14 cellular contexts compared by ENCODE assay signal in genomic region chr2:197197808-197198409, GRCh38.
A peak's percentile ranks its signal among the peaks of the same experiment; 100 is the strongest.
DNase-seq lines count a peak whose midpoint lies in the region; TF ChIP-seq lines count a peak whose summit lies in the region.
"Had no signal": no experiment of that assay in that cellular context is flagged by ENCODE, and none has a peak within 500 bp of the region (broad histone marks: within the 10 kb centered on the region; RNA-seq: fewer than 3 reads in every experiment).

No MANE protein-coding gene starts in this region.

- H3K9me3 ChIP-seq in SU-DHL-6 (ENCODE audit: insufficient read depth, low read length): no peaks in the 10 kb centered on the region
- no peaks in the 10 kb centered on the region for H3K9me3 ChIP-seq in esophagus muscularis mucosa
- H3K9me3 ChIP-seq in suprapubic skin: no peaks in the 10 kb centered on the region

- H3K79me2 ChIP-seq in SU-DHL-6 (ENCODE audit: insufficient read depth, low read length): peaks cover 22% of the 10 kb centered on the region; the same call in 1 of the 2 replicates

- peak overlapping the region; percentile 84 for H3K4me2 ChIP-seq in SU-DHL-6 (ENCODE audit: low read depth, low read length, poor library complexity, severe bottlenecking)

- intact Hi-C loops in esophagus muscularis mucosa (cut with DNase I): no loop called here

- no peak overlapping the region for H2AFZ ChIP-seq in SU-DHL-6 (ENCODE audit: low read depth, low read length, severe bottlenecking)
- H2AFZ ChIP-seq: parathyroid adenoma had no signal

- H3K4me1 ChIP-seq in esophagus muscularis mucosa (peaks cover 5 to 70% (median 67%) of the 10 kb centered on the region in 4 donors), suprapubic skin (peaks cover 26% of the 10 kb centered on the region)

- no peaks in the 10 kb centered on the region for H3K9me2 ChIP-seq in SU-DHL-6 (replicated peaks; ENCODE audit: insufficient read depth, low read length)

- peak; percentile 23 for DNase-seq in activated CD4-positive, alpha-beta T cell treated with anti-CD3 and anti-CD28 coated beads, Interleukin-2, amount 50 U/mL, for 1 hour
- no peak for DNase-seq in activated CD4-positive, alpha-beta T cell treated with anti-CD3 and anti-CD28 coated beads for 4 hours
- DNase-seq in esophagus muscularis mucosa (ENCODE audit: extremely low spot score) (peak; percentile 21), suprapubic skin (ENCODE audit: low spot score in 2 of 2) (no peak), C1 segment of cervical spinal cord (lab: John Stamatoyannopoulos, UW) (no peak), H7 (no peak), NCI-H1417 (lab: John Stamatoyannopoulos, UW) (no peak)
- DNase-seq: activated CD8-positive, alpha-beta memory T cell treated with anti-CD3 and anti-CD28 coated beads, Interleukin-2, amount 50 U/mL, for 4 hours; cerebellar nuclear complex; HFFc6; kidney; NCI-H748 treated with DMSO at 0.1 percent for 48 hours had no signal

- H3K36me3 ChIP-seq in SU-DHL-6 (ENCODE audit: low read length) (no peaks in the 10 kb centered on the region), esophagus muscularis mucosa (no peaks in the 10 kb centered on the region), suprapubic skin (no peaks in the 10 kb centered on the region), H7 (replicated peaks; ENCODE audit: control insufficient read depth, insufficient read depth, low read length) (no peaks in the 10 kb centered on the region)

- peak overlapping the region; percentile 29 for H3K9ac ChIP-seq in SU-DHL-6 (ENCODE audit: low read length)
- H3K9ac ChIP-seq: parathyroid adenoma had no signal

- H3K27ac ChIP-seq in SU-DHL-6 (ENCODE audit: low read depth, low read length) (peak overlapping the region; percentile 73), esophagus muscularis mucosa (replicated peaks in 1 of 4) (peak overlapping the region in 2 of 4 donors; percentile 32 to 53), suprapubic skin (peak overlapping the region; percentile 8)
- H3K27ac ChIP-seq: parathyroid adenoma had no signal

- H3F3A ChIP-seq in SU-DHL-6 (ENCODE audit: insufficient read depth): peaks cover 43% of the 10 kb centered on the region; the same call in 1 of the 2 replicates

- peak overlapping the region; percentile 41 for H3K4me3 ChIP-seq in SU-DHL-6 (ENCODE audit: insufficient read depth, low read length, poor library complexity, severe bottlenecking)
- no peak overlapping the region for H3K4me3 ChIP-seq in esophagus muscularis mucosa
- H3K4me3 ChIP-seq in suprapubic skin: no peak overlapping the region
- no peak overlapping the region for H3K4me3 ChIP-seq in H7 (ENCODE audit: insufficient read depth, low read depth, low read length)

- no peak for TF ChIP-seq EP300 in esophagus muscularis mucosa (IDR thresholded peaks at IDR 0.05)
- no peak for TF ChIP-seq EP300 in suprapubic skin (IDR thresholded peaks at IDR 0.05)

- WGBS in esophagus muscularis mucosa: 88% methylated on average over 4 of the region's 4 CpGs
- WGBS in suprapubic skin: 80% methylated on average over 4 of the region's 4 CpGs

- TF ChIP-seq POLR2A in esophagus muscularis mucosa (IDR thresholded peaks at IDR 0.05; ENCODE audit: low read depth): no peak
- no peak for TF ChIP-seq POLR2A in suprapubic skin (IDR thresholded peaks at IDR 0.05)

- H3K27me3 ChIP-seq in SU-DHL-6 (ENCODE audit: low read length) (no peaks in the 10 kb centered on the region), esophagus muscularis mucosa (no peaks in the 10 kb centered on the region), suprapubic skin (no peaks in the 10 kb centered on the region), H7 (ENCODE audit: control insufficient read depth, insufficient read depth, low read length) (no peaks in the 10 kb centered on the region)

- H4K20me1 ChIP-seq in SU-DHL-6 (ENCODE audit: low read depth, low read length): no peaks in the 10 kb centered on the region

- TF ChIP-seq CTCF in SU-DHL-6 (IDR thresholded peaks at IDR 0.05; ENCODE audit: insufficient read depth, low read length, poor library complexity, severe bottlenecking): no peak
- TF ChIP-seq CTCF in esophagus muscularis mucosa (IDR thresholded peaks at IDR 0.05): no peak
- no peak for TF ChIP-seq CTCF in suprapubic skin (IDR thresholded peaks at IDR 0.05)

Comparison
In these comparisons a context has a peak if more than half of its experiments do, and no peak if none do; other contexts are left out.
1. DNase-seq: peak in activated CD4-positive, alpha-beta T cell treated with anti-CD3 and anti-CD28 coated beads, Interleukin-2, amount 50 U/mL, for 1 hour (single experiment) and esophagus muscularis mucosa (single experiment); none in activated CD4-positive, alpha-beta T cell treated with anti-CD3 and anti-CD28 coated beads for 4 hours (0 of 2), suprapubic skin (0 of 2), C1 segment of cervical spinal cord (0 of 14), H7 (single experiment) and NCI-H1417 (0 of 3).